ENCODE assay signal across 1 cellular context in genomic region chr12:105256921-105257320, GRCh38.
TF ChIP-seq lines count a peak whose summit lies in the region.

No MANE protein-coding gene starts in this region.

TF ChIP-seq in SK-N-SH, 30 proteins besides CTCF, POLR2A, EP300 and RAD21:
- no peak for TF ChIP-seq USF2 (IDR thresholded peaks at IDR 0.05; ENCODE audit: borderline replicate concordance, low read depth, low read length)
- no peak for TF ChIP-seq RFX5 (IDR thresholded peaks at IDR 0.05; ENCODE audit: low read length)
- peak; percentile 33; the same call in 1 of the 2 replicates for TF ChIP-seq TCF12 (IDR thresholded peaks at IDR 0.05)
- peak; percentile 21; the same call in 1 of the 2 replicates for TF ChIP-seq MAX (IDR thresholded peaks at IDR 0.05; ENCODE audit: low read depth)
- 0 out of 2 replicates have a peak, but pooled peaks have one; percentile 30 for TF ChIP-seq JUND (IDR thresholded peaks at IDR 0.05)
- peak; percentile 44; the same call in 1 of the 2 replicates for TF ChIP-seq FOSL2 (IDR thresholded peaks at IDR 0.05; ENCODE audit: borderline replicate concordance, low read depth)
- TF ChIP-seq FOXJ3 (CRISPR knock-in tag; IDR thresholded peaks at IDR 0.05) = no peak
- TF ChIP-seq USF1 (IDR thresholded peaks at IDR 0.05; ENCODE audit: borderline replicate concordance, low read depth) = no peak
TF ChIP-seq in SK-N-SH: peak in this region for 4.
